In the genomic region with DNA sequence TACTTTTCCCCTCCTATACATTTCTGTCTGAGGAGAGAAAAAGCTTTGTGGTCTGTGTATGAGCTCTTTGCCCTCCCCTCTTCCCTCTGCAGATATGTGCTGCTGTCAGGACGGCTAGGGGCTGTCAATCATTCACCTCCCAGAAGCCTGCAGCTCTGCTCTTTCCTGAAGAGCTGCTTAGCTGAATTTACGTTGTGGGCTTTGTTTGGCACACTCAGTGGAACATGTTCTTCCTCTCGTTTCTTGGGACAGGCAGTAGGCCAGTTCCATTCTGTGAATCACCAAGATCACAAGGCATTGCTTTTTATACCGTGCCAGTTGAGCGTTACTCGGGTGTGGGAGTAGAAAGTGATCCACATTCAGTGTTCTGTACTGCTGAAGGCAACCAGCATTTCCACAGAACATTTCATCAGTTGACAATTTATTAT, we compare ENCODE assay signal across 8 cellular contexts.
DNase-seq lines count a peak whose midpoint lies in the region; ATAC-seq and TF ChIP-seq lines count a peak whose summit lies in the region.

No MANE protein-coding gene starts in this region.

- H3K27ac ChIP-seq in CD4-positive, alpha-beta memory T cell (ENCODE audit: low read depth, low read length): no peak overlapping the region
- H3K27ac ChIP-seq in breast epithelium: peak overlapping the region; percentile 74 to 80
- H3K27ac ChIP-seq in lung (ENCODE audit: low read depth in 1 of 2, low read length in 1 of 2): peak overlapping the region in 1 of 2 donors; percentile 77

- no peaks in the 10 kb centered on the region for H3K36me3 Mint-ChIP-seq in CD4-positive, alpha-beta memory T cell

- POLR2A ChIA-PET in CD4-positive, alpha-beta memory T cell (lab: Charles Lee; ENCODE audit: partially characterized antibody): interaction anchor here (1.3 kb wide), 1 partner anchor 228 kb away, joined by 3 read pairs; no protein-coding TSS in a partner anchor

- H3K27me3 Mint-ChIP-seq in CD4-positive, alpha-beta memory T cell: no peaks in the 10 kb centered on the region

- intact Hi-C loops in CD4-positive, alpha-beta memory T cell (cut with micrococcal nuclease): loop anchor here (2.0 to 5.0 kb wide), 4 partner anchors 46 to 311 kb away; partner anchors contain the start of genes CABYR and TTC39C
- intact Hi-C loops in breast epithelium (cut with DNase I; ENCODE audit: low total_unique reads): loop anchor here (1.0 kb wide), 1 partner anchor 30 kb away; no protein-coding TSS in a partner anchor

- peak overlapping the region; percentile 26 to 94 (median 61) for H3K27ac Mint-ChIP-seq in CD4-positive, alpha-beta memory T cell

- no peak overlapping the region for H3K4me3 ChIP-seq in CD4-positive, alpha-beta memory T cell (ENCODE audit: low read length in 2 of 2)
- no peak overlapping the region for H3K4me3 ChIP-seq in breast epithelium
- no peak overlapping the region for H3K4me3 ChIP-seq in lung

- no peaks in the 10 kb centered on the region for H3K9me3 ChIP-seq in CD4-positive, alpha-beta memory T cell (ENCODE audit: control insufficient read depth in 1 of 2, low read length in 2 of 2)
- H3K9me3 ChIP-seq in breast epithelium (no peaks in the 10 kb centered on the region), lung (ENCODE audit: control insufficient read depth in 2 of 2, insufficient read depth in 1 of 2, low read length in 1 of 2) (no peaks in the 10 kb centered on the region)

- TF ChIP-seq CTCF in breast epithelium (IDR thresholded peaks at IDR 0.05) (no peak), lung (IDR thresholded peaks at IDR 0.05; ENCODE audit: control extremely low read depth, extremely low read depth) (no peak)

- DNase-seq in CD4-positive, alpha-beta memory T cell: no peak
- peak in 1 of 2 donors; percentile 87 for DNase-seq in breast epithelium (ENCODE audit: low spot score in 2 of 2)
- peak; percentile 52 for DNase-seq in lung (ENCODE audit: low spot score)
- no peak for DNase-seq in left lobe of liver (ENCODE audit: low spot score)
- DNase-seq in COLO668 (lab: John Stamatoyannopoulos, UW; ENCODE audit: unreplicated experiment): no peak

- WGBS in lung, 2 donors: 18 to 21% methylated on average over 6 of the region's 6 CpGs

- H3K4me1 Mint-ChIP-seq in CD4-positive, alpha-beta memory T cell: peaks cover 15 to 36% (median 19%) of the 10 kb centered on the region in 4 donors

- ATAC-seq in HG03432 (IDR thresholded peaks at IDR 0.05; ENCODE audit: unreplicated experiment): peak; percentile 55
- peak; percentile 81 for ATAC-seq in lung (ENCODE audit: insufficient read depth, low FRiP score)
- ATAC-seq in left lobe of liver: no peak
- no peak for ATAC-seq in HG02840 (IDR thresholded peaks at IDR 0.05; ENCODE audit: low FRiP score, unreplicated experiment)
- ATAC-seq in HG03439 (IDR thresholded peaks at IDR 0.05; ENCODE audit: unreplicated experiment): no peak

- peak overlapping the region in 1 of 8 donors; percentile 11 for H3K4me3 Mint-ChIP-seq in CD4-positive, alpha-beta memory T cell

- H3K4me1 ChIP-seq in CD4-positive, alpha-beta memory T cell (ENCODE audit: insufficient read depth, low read length): peaks cover 15% of the 10 kb centered on the region
- H3K4me1 ChIP-seq in breast epithelium: peaks cover 0 to 6% of the 10 kb centered on the region in 2 donors
- peaks cover 0 to 4% of the 10 kb centered on the region in 2 donors for H3K4me1 ChIP-seq in lung (ENCODE audit: control insufficient read depth in 2 of 2, insufficient read depth in 2 of 2, low read length in 2 of 2)

- TF ChIP-seq POLR2A in breast epithelium (IDR thresholded peaks at IDR 0.05): no peak

- no peaks in the 10 kb centered on the region for H3K27me3 ChIP-seq in CD4-positive, alpha-beta memory T cell (ENCODE audit: insufficient read depth, low read length)
- H3K27me3 ChIP-seq in breast epithelium (no peaks in the 10 kb centered on the region), lung (ENCODE audit: control insufficient read depth, insufficient read depth) (no peaks in the 10 kb centered on the region)

- H3K9me3 Mint-ChIP-seq in CD4-positive, alpha-beta memory T cell: no peaks in the 10 kb centered on the region

- CTCF ChIA-PET in CD4-positive, alpha-beta memory T cell (lab: Charles Lee; ENCODE audit: partially characterized antibody): interaction anchor here (1.5 to 5.1 kb wide), 2 partner anchors 93 to 108 kb away, joined by 3 to 26 read pairs; no protein-coding TSS in a partner anchor

- no peaks in the 10 kb centered on the region for H3K36me3 ChIP-seq in CD4-positive, alpha-beta memory T cell (ENCODE audit: insufficient read depth, low read length)
- no peaks in the 10 kb centered on the region for H3K36me3 ChIP-seq in breast epithelium
- no peaks in the 10 kb centered on the region for H3K36me3 ChIP-seq in lung (ENCODE audit: control insufficient read depth in 2 of 2, insufficient read depth in 2 of 2, low read length in 2 of 2)

Comparison
In these comparisons a context has a peak if more than half of its experiments do, and no peak if none do; other contexts are left out.
1. ATAC-seq: peak in HG03432 (single experiment) and lung (single experiment); none in left lobe of liver (single experiment), HG02840 (single experiment) and HG03439 (single experiment).